In genomic region chr3:51720292-51721061, GRCh38 we compare ENCODE assay signal across 1 cellular context.
TF ChIP-seq lines count a peak whose summit lies in the region.

No MANE protein-coding gene starts in this region.

TF ChIP-seq in H1, 55 proteins besides CTCF, POLR2A, EP300 and RAD21:
- TF ChIP-seq JUN (IDR thresholded peaks at IDR 0.05; ENCODE audit: low read depth, low read length) (no peak), RBBP5 (IDR thresholded peaks at IDR 0.05; ENCODE audit: borderline replicate concordance, low read depth, low read length) (no peak), ASH2L (IDR thresholded peaks at IDR 0.05; ENCODE audit: low read length) (no peak), RXRA (IDR thresholded peaks at IDR 0.05; ENCODE audit: insufficient read depth, low read depth, low read length) (no peak), CHD1 (IDR thresholded peaks at IDR 0.05; ENCODE audit: low read depth, low read length) (no peak), KDM5A (IDR thresholded peaks at IDR 0.05; ENCODE audit: low read length) (no peak), SIN3A (conservative IDR thresholded peaks at IDR 0.05 in 1 of 2, IDR thresholded peaks at IDR 0.05 in 1 of 2; ENCODE audit: low read depth in 1 of 2, low read length in 2 of 2) (no peak), CREB1 (IDR thresholded peaks at IDR 0.05) (no peak)
